ENCODE assay signal across 8 cellular contexts in the genomic region with DNA sequence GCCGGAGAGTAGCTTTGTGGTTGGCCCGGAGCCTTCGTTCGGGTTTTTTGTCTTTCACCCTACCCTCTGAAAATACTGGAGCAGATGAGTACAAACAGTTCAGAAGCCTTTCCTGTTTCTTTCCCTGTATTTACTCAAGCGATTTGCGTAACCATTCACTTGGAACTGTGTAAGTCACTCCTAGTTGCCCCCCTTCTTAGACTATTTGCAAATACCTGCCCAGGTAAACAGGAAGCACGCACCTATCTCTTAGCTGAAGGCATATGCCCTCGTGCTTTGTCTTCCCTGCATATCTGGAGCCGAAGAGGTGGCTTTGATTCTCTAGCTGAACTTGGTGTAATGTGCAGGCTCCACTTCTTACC. TPM values are rescaled to one million over a fixed set of nuclear protein-coding genes. Genes with fewer than 3 reads are reported as not detected.
DNase-seq lines count a peak whose midpoint lies in the region; ATAC-seq and TF ChIP-seq lines count a peak whose summit lies in the region.

No MANE protein-coding gene starts in this region.

- H3K4me1 ChIP-seq in BLaER1 treated with 17β-estradiol and CSF1 and Interleukin-3, amounts not matched to agents 10 nM and 100 nM: peaks cover 4 to 31% (median 19%) of the 10 kb centered on the region in 10 experiments; a peak in 19 of 20 replicates
- H3K4me1 ChIP-seq in muscle layer of colon (ENCODE audit: insufficient read depth, low read length): no peaks in the 10 kb centered on the region

- H3K27me3 Mint-ChIP-seq in IgD-negative memory B cell: peaks cover 45% of the 10 kb centered on the region
- peaks cover 61% of the 10 kb centered on the region for H3K27me3 Mint-ChIP-seq in activated CD4-positive, alpha-beta T cell treated with anti-CD3 and anti-CD28 coated beads for 36 hours

- peak overlapping the region; percentile 84 to 100 (median 98); a peak in 21 of 22 replicates for H3K4me2 ChIP-seq in BLaER1 treated with 17β-estradiol and CSF1 and Interleukin-3, amounts not matched to agents 10 nM and 100 nM

- DNase-seq in dorsolateral prefrontal cortex (no peak), amygdala (lab: John Stamatoyannopoulos, UW) (no peak), NCI-H2227 (lab: John Stamatoyannopoulos, UW; ENCODE audit: unreplicated experiment) (no peak)
- no peak for DNase-seq in activated CD4-positive, alpha-beta T cell treated with anti-CD3 and anti-CD28 coated beads for 36 hours
- DNase-seq in central memory CD4-positive, alpha-beta T cell: no peak

- CTCF ChIA-PET in activated CD4-positive, alpha-beta T cell treated with anti-CD3 and anti-CD28 coated beads for 36 hours (lab: Charles Lee): no interaction called here

- 0 out of 22 replicates have a peak, but pooled peaks cover 0 to 4% (median 0%) of the 10 kb centered on the region in 11 experiments for H3K9me3 ChIP-seq in BLaER1 treated with 17β-estradiol and CSF1 and Interleukin-3, amounts not matched to agents 10 nM and 100 nM (replicated peaks in 1 of 11)
- H3K9me3 ChIP-seq in muscle layer of colon (ENCODE audit: low read length): no peaks in the 10 kb centered on the region

- peaks cover 2% of the 10 kb centered on the region for H3K36me3 Mint-ChIP-seq in IgD-negative memory B cell
- H3K36me3 Mint-ChIP-seq in activated CD4-positive, alpha-beta T cell treated with anti-CD3 and anti-CD28 coated beads for 36 hours (ENCODE audit: low read depth): no peaks in the 10 kb centered on the region

- H3K27me3 ChIP-seq in BLaER1 treated with 17β-estradiol and CSF1 and Interleukin-3, amounts not matched to agents 10 nM and 100 nM: peaks cover 12 to 37% (median 20%) of the 10 kb centered on the region in 11 experiments; a peak in 19 of 22 replicates
- H3K27me3 ChIP-seq in dorsolateral prefrontal cortex: peaks cover 0 to 53% (median 23%) of the 10 kb centered on the region in 45 donors
- peaks cover 0 to 14% of the 10 kb centered on the region in 2 donors for H3K27me3 ChIP-seq in muscle layer of colon (ENCODE audit: control insufficient read depth in 1 of 2, insufficient read depth in 2 of 2, low read length in 2 of 2)

- POLR2A ChIA-PET in activated CD4-positive, alpha-beta T cell treated with anti-CD3 and anti-CD28 coated beads for 36 hours (lab: Charles Lee): no interaction called here

- H3K27ac Mint-ChIP-seq in IgD-negative memory B cell: no peak overlapping the region
- no peak overlapping the region for H3K27ac Mint-ChIP-seq in activated CD4-positive, alpha-beta T cell treated with anti-CD3 and anti-CD28 coated beads for 36 hours

- peak overlapping the region in 8 of 11 experiments; percentile 66 to 82 (median 75); a peak in 10 of 22 replicates for H3K9ac ChIP-seq in BLaER1 treated with 17β-estradiol and CSF1 and Interleukin-3, amounts not matched to agents 10 nM and 100 nM
- H3K9ac ChIP-seq in muscle layer of colon (ENCODE audit: low read length): no peak overlapping the region

- H3K4me3 Mint-ChIP-seq in IgD-negative memory B cell: peak overlapping the region in 3 of 4 donors; percentile 38 to 95 (median 87)
- H3K4me3 Mint-ChIP-seq in activated CD4-positive, alpha-beta T cell treated with anti-CD3 and anti-CD28 coated beads for 36 hours: no peak overlapping the region

- no peak for TF ChIP-seq CTCF in dorsolateral prefrontal cortex (IDR thresholded peaks at IDR 0.05 in 54 of 56, conservative IDR thresholded peaks at IDR 0.05 in 2 of 56; ENCODE audit: low read depth in 1 of 56, partially characterized antibody in 56 of 56)

- no peaks in the 10 kb centered on the region for H3K36me3 ChIP-seq in BLaER1 treated with 17β-estradiol and CSF1 and Interleukin-3, amounts not matched to agents 10 nM and 100 nM
- H3K36me3 ChIP-seq in muscle layer of colon (ENCODE audit: insufficient read depth, low read length): no peaks in the 10 kb centered on the region

- peak overlapping the region in 9 of 10 experiments; percentile 76 to 91 (median 82); a peak in 18 of 20 replicates for H3K4me3 ChIP-seq in BLaER1 treated with 17β-estradiol and CSF1 and Interleukin-3, amounts not matched to agents 10 nM and 100 nM
- peak overlapping the region in 54 of 59 donors; percentile 37 to 86 (median 62) for H3K4me3 ChIP-seq in dorsolateral prefrontal cortex
- H3K4me3 ChIP-seq in muscle layer of colon (ENCODE audit: low read depth in 1 of 2, low read length in 2 of 2): peak overlapping the region; percentile 58 to 77

- ATAC-seq in activated CD4-positive, alpha-beta T cell treated with anti-CD3 and anti-CD28 coated beads for 36 hours: no peak

- H3K4me1 Mint-ChIP-seq in IgD-negative memory B cell: peaks cover 0 to 12% (median 5%) of the 10 kb centered on the region in 3 donors
- H3K4me1 Mint-ChIP-seq in activated CD4-positive, alpha-beta T cell treated with anti-CD3 and anti-CD28 coated beads for 36 hours: peaks cover 15% of the 10 kb centered on the region

- peaks cover 0 to 27% (median 13%) of the 10 kb centered on the region in 11 experiments; a peak in 13 of 22 replicates for H4K20me1 ChIP-seq in BLaER1 treated with 17β-estradiol and CSF1 and Interleukin-3, amounts not matched to agents 10 nM and 100 nM

- H3K9me3 Mint-ChIP-seq in IgD-negative memory B cell: peaks cover 0 to 4% (median 3%) of the 10 kb centered on the region in 3 donors
- H3K9me3 Mint-ChIP-seq in activated CD4-positive, alpha-beta T cell treated with anti-CD3 and anti-CD28 coated beads for 36 hours (ENCODE audit: low read depth): peaks cover 2% of the 10 kb centered on the region

- H3K27ac ChIP-seq in BLaER1 treated with 17β-estradiol and CSF1 and Interleukin-3, amounts not matched to agents 10 nM and 100 nM: no peak overlapping the region
- H3K27ac ChIP-seq in dorsolateral prefrontal cortex (peak overlapping the region in 15 of 59 donors; percentile 4 to 71 (median 42)), muscle layer of colon (ENCODE audit: low read depth, low read length) (no peak overlapping the region)

- intact Hi-C loops in dorsolateral prefrontal cortex (cut with DNase I): no loop called here
- intact Hi-C loops in activated CD4-positive, alpha-beta T cell treated with anti-CD3 and anti-CD28 coated beads for 36 hours (cut with DNase I, micrococcal nuclease): no loop called here

RNA-seq across cellular contexts. Expression of a gene that starts 1.4 kb away (rescaled TPM):
- not detected for polyA plus RNA-seq in IgD-negative memory B cell
- 10 to 100 TPM in 4 of 120 experiments, 1 to 10 TPM in 116; 2.1 to 14.1 (median 5.8) TPM for total RNA-seq in dorsolateral prefrontal cortex
- total RNA-seq in activated CD4-positive, alpha-beta T cell treated with anti-CD3 and anti-CD28 coated beads for 36 hours: under 1 TPM; 0.07 to 0.11 TPM
